ENCODE assay signal across 19 cellular contexts in the genomic region with DNA sequence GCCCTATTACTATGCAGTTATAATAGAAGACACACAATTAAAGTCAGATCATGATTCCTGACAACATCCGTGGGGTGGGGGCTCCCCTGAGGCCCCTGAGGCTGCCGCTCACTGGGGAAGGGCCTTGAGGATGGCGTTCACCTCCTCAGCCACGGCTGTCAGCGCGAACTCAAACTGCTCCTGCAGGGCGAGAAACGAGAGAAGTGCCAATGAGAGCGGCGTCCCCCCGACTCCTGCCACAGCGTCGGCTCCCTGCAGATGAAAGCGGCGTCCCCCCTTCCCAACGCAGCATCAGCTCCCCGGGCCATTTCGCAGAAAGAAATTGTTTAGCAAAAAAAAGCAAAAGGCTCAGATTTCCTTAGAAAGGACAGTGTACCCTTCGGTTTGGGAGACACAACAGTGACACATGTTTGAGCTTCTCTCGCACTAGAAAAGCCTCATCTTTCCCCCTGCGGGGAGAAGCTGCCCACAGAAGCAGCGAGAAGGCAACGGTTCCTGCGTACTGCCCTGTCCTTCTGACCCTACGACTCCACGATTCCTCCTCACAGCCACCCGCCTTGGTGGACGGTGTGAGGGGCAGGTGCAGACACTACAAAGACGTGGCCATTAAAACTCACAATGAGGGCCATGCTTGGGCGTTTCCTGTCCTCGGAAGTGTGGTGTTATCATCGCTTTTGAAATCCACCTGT.
"Had no signal": no experiment of that assay in that cellular context is flagged by ENCODE, and none has a peak within 500 bp of the region (broad histone marks: within the 10 kb centered on the region; RNA-seq: fewer than 3 reads in every experiment).

No MANE protein-coding gene starts in this region.

- H3K4me3 ChIP-seq: body of pancreas, ovary, thyroid gland, vagina had no signal

- H3K27me3 ChIP-seq: body of pancreas, foreskin keratinocyte, ovary, thyroid gland, vagina had no signal

- DNase-seq: activated CD4-positive, CD25-positive, alpha-beta regulatory T cell treated with anti-CD3 and anti-CD28 coated beads, Interleukin-2, amount 50 U/mL, for 72 hours; activated naive CD8-positive, alpha-beta T cell treated with anti-CD3 and anti-CD28 coated beads for 36 hours; activated T-cell treated with anti-CD3 and anti-CD28 coated beads, Interleukin-2, amount 50 U/mL, for 1 hour; amygdala; body of pancreas; central memory CD4-positive, alpha-beta T cell; cortex of kidney; effector CD8-positive, alpha-beta T cell; foreskin keratinocyte; ovary; SK-N-SH; stimulated activated CD4-positive, alpha-beta T cell treated with anti-CD3 and anti-CD28 coated beads, Interleukin-12 subunit alpha, Interleukin-12 subunit beta, amount 100 ng/mL, for 4 hours; T-cell; T-helper 9 cell; thyroid gland had no signal

- H3K9me3 ChIP-seq: body of pancreas, ovary, SK-N-SH, thyroid gland, vagina had no signal

- H3K36me3 Mint-ChIP-seq: T-cell had no signal

- H3K27me3 Mint-ChIP-seq: activated naive CD8-positive, alpha-beta T cell treated with anti-CD3 and anti-CD28 coated beads for 36 hours; T-cell had no signal

- H3K4me2 ChIP-seq: SK-N-SH had no signal

- ATAC-seq: body of pancreas; foreskin keratinocyte; naive thymus-derived CD8-positive, alpha-beta T cell; stimulated activated memory B cell treated with anti-CD40 and anti-IgM and Interleukin-4, amounts not matched to agents 10 μg/mL and 1 μg/mL and 100 μg/mL, for 72 hours; T-cell had no signal

- H3K4me1 ChIP-seq: body of pancreas, foreskin keratinocyte, thyroid gland, vagina had no signal

- H3K27ac Mint-ChIP-seq: activated naive CD8-positive, alpha-beta T cell treated with anti-CD3 and anti-CD28 coated beads for 36 hours; activated T-helper 2 cell treated with anti-CD3 and anti-CD28 coated beads, Interferon-gamma antibody, Interleukin-2, Interleukin-4, amounts not matched to agents 10 μg/mL and 5 μg/mL and 100 μg/mL, durations not matched to agents 14 hours and 24 hours and 36 hours; naive thymus-derived CD8-positive, alpha-beta T cell; stimulated activated memory B cell treated with anti-CD40 and anti-IgM and Interleukin-4, amounts not matched to agents 10 μg/mL and 1 μg/mL and 100 μg/mL, for 72 hours; T-cell had no signal

- H3K36me3 ChIP-seq: ovary, thyroid gland, vagina had no signal

- H3K27ac ChIP-seq: body of pancreas, foreskin keratinocyte, ovary, thyroid gland, vagina had no signal

- H3K9me3 Mint-ChIP-seq: naive thymus-derived CD8-positive, alpha-beta T cell; T-cell had no signal

- H3K9ac ChIP-seq: SK-N-SH had no signal

- H3K4me3 Mint-ChIP-seq: activated naive CD8-positive, alpha-beta T cell treated with anti-CD3 and anti-CD28 coated beads for 36 hours; naive thymus-derived CD8-positive, alpha-beta T cell; stimulated activated memory B cell treated with anti-CD40 and anti-IgM and Interleukin-4, amounts not matched to agents 10 μg/mL and 1 μg/mL and 100 μg/mL, for 72 hours; T-cell had no signal
